Comparison of ENCODE assay signal across 14 cellular contexts in genomic region chr18:52395146-52395852, GRCh38. TPM values are rescaled to one million over a fixed set of nuclear protein-coding genes. Genes with fewer than 3 reads are reported as not detected.
A peak's percentile ranks its signal among the peaks of the same experiment; 100 is the strongest.
DNase-seq lines count a peak whose midpoint lies in the region; ATAC-seq and TF ChIP-seq lines count a peak whose summit lies in the region.
"Had no signal": no experiment of that assay in that cellular context is flagged by ENCODE, and none has a peak within 500 bp of the region (broad histone marks: within the 10 kb centered on the region; RNA-seq: fewer than 3 reads in every experiment).

No MANE protein-coding gene starts in this region.

- H3K27ac Mint-ChIP-seq in HFFc6: no peak overlapping the region
- H3K27ac Mint-ChIP-seq: CD4-positive, CD25-positive, alpha-beta regulatory T cell; immature natural killer cell had no signal

- peak; percentile 79 for DNase-seq in pons (ENCODE audit: low spot score)
- no peak for DNase-seq in HFFc6
- no peak for DNase-seq in Right ventricle myocardium superior
- DNase-seq in NCI-H524 treated with DMSO at 0.1 percent for 48 hours (lab: John Stamatoyannopoulos, UW): no peak
- DNase-seq: adrenal gland; CD4-positive, CD25-positive, alpha-beta regulatory T cell; dermis blood vessel endothelial cell; immature natural killer cell; stimulated activated CD4-positive, alpha-beta T cell treated with anti-CD3 and anti-CD28 coated beads, Interleukin-4, amount 100 ng/mL, for 1 hour; stomach had no signal

- no peak overlapping the region for H3K4me3 Mint-ChIP-seq in HFFc6
- H3K4me3 Mint-ChIP-seq: CD4-positive, CD25-positive, alpha-beta regulatory T cell; immature natural killer cell had no signal

- no peaks in the 10 kb centered on the region for H3K36me3 Mint-ChIP-seq in HFFc6 (ENCODE audit: low read depth)
- H3K36me3 Mint-ChIP-seq: CD4-positive, CD25-positive, alpha-beta regulatory T cell; immature natural killer cell had no signal

- H3K4me1 Mint-ChIP-seq in HFFc6 (ENCODE audit: low read depth): no peaks in the 10 kb centered on the region
- H3K4me1 Mint-ChIP-seq: CD4-positive, CD25-positive, alpha-beta regulatory T cell; immature natural killer cell had no signal

- peak; percentile 54 for ATAC-seq in GM19025 (IDR thresholded peaks at IDR 0.05; ENCODE audit: low read depth, unreplicated experiment)
- ATAC-seq in HG02588 (IDR thresholded peaks at IDR 0.05; ENCODE audit: unreplicated experiment): peak; percentile 77
- ATAC-seq in HG03432 (IDR thresholded peaks at IDR 0.05; ENCODE audit: unreplicated experiment): peak; percentile 71
- ATAC-seq in Right ventricle myocardium superior (ENCODE audit: poor library complexity): no peak
- ATAC-seq in GM21528 (IDR thresholded peaks at IDR 0.05; ENCODE audit: low FRiP score, unreplicated experiment): no peak

- TF ChIP-seq CTCF in HFFc6 (IDR thresholded peaks at IDR 0.05): no peak

- H3K9me3 Mint-ChIP-seq in HFFc6: peaks cover 29% of the 10 kb centered on the region

- intact Hi-C loops in Right ventricle myocardium superior (cut with DNase I): no loop called here

- no peaks in the 10 kb centered on the region for H3K27me3 Mint-ChIP-seq in HFFc6 (ENCODE audit: insufficient read depth)
- H3K27me3 Mint-ChIP-seq: CD4-positive, CD25-positive, alpha-beta regulatory T cell had no signal

RNA-seq across cellular contexts. Expression of gene DCC, which starts 55.3 kb away (rescaled TPM):
- total RNA-seq in HFFc6 (2021; fragmentation: NEBNext Ultra II Directional; extraction: Animal tissue kit (Norgen Biotek cat#: 25700)): not detected
- total RNA-seq in Right ventricle myocardium superior: not detected
- total RNA-seq: CD4-positive, CD25-positive, alpha-beta regulatory T cell; dermis blood vessel endothelial cell had no signal

Comparison
In these comparisons a context has a peak if more than half of its experiments do, and no peak if none do; other contexts are left out.
1. ATAC-seq: peak in GM19025 (single experiment), HG02588 (single experiment) and HG03432 (single experiment); none in Right ventricle myocardium superior (single experiment) and GM21528 (single experiment).